In genomic region chr3:151926956-151927355, GRCh38 we compare ENCODE assay signal across 12 cellular contexts. TPM values are rescaled to one million over a fixed set of nuclear protein-coding genes. Genes with fewer than 3 reads are reported as not detected.
DNase-seq lines count a peak whose midpoint lies in the region; FAIRE-seq and TF ChIP-seq lines count a peak whose summit lies in the region.
"Had no signal": no experiment of that assay in that cellular context is flagged by ENCODE, and none has a peak within 500 bp of the region (broad histone marks: within the 10 kb centered on the region; RNA-seq: fewer than 3 reads in every experiment).

No MANE protein-coding gene starts in this region.

- H3K79me2 ChIP-seq in astrocyte (ENCODE audit: insufficient read depth, low read length) = no peaks in the 10 kb centered on the region

- FAIRE-seq in astrocyte (lab: Jason Lieb, UNC) = no peak

- H3K4me3 Mint-ChIP-seq in HFFc6 (peak overlapping the region; percentile 72), astrocyte (ENCODE audit: unreplicated experiment) (no peak overlapping the region)
- H3K4me3 Mint-ChIP-seq: activated B cell treated with CpG ODN at 0.5 μM for 24 hours; activated naive CD8-positive, alpha-beta T cell treated with anti-CD3 and anti-CD28 coated beads, Interleukin-2, amount 50 U/mL, for 24 hours had no signal

- H3K27ac Mint-ChIP-seq in HFFc6 = peak overlapping the region; percentile 97
- H3K27ac Mint-ChIP-seq in astrocyte (ENCODE audit: unreplicated experiment) = no peak overlapping the region
- H3K27ac Mint-ChIP-seq: activated B cell treated with CpG ODN at 0.5 μM for 24 hours; activated naive CD8-positive, alpha-beta T cell treated with anti-CD3 and anti-CD28 coated beads, Interleukin-2, amount 50 U/mL, for 24 hours had no signal

- CTCF ChIA-PET in HEK293T (lab: Yijun Ruan, JAX) = no interaction called here

- peak overlapping the region; percentile 72 for H3K4me2 ChIP-seq in astrocyte (ENCODE audit: low read length)

- DNase-seq in HFFc6 (peak; percentile 75), astrocyte (ENCODE audit: low read depth) (peak; percentile 85), fibroblast of villous mesenchyme (ENCODE audit: low read depth) (peak; percentile 88), vagina (ENCODE audit: extremely low spot score in 2 of 2) (no peak), midbrain (lab: John Stamatoyannopoulos, UW) (no peak), HEK293T (ENCODE audit: extremely low spot score) (no peak), SJCRH30 (no peak)
- DNase-seq: activated B cell treated with CpG ODN at 0.5 μM for 24 hours; activated naive CD8-positive, alpha-beta T cell treated with anti-CD3 and anti-CD28 coated beads, Interleukin-2, amount 50 U/mL, for 24 hours; DMS153; effector CD4-positive, alpha-beta T cell; right lobe of liver had no signal

- H3K27me3 ChIP-seq in astrocyte (ENCODE audit: insufficient read depth, low read length) = no peaks in the 10 kb centered on the region
- H3K27me3 ChIP-seq in vagina = no peaks in the 10 kb centered on the region
- no peaks in the 10 kb centered on the region for H3K27me3 ChIP-seq in SJCRH30
- H3K27me3 ChIP-seq: right lobe of liver had no signal

- H3K9me3 Mint-ChIP-seq in HFFc6 (no peaks in the 10 kb centered on the region), astrocyte (ENCODE audit: unreplicated experiment) (peaks cover 2% of the 10 kb centered on the region)
- H3K9me3 Mint-ChIP-seq: activated B cell treated with CpG ODN at 0.5 μM for 24 hours; activated naive CD8-positive, alpha-beta T cell treated with anti-CD3 and anti-CD28 coated beads, Interleukin-2, amount 50 U/mL, for 24 hours had no signal

- peak overlapping the region; percentile 19 for H3K9ac ChIP-seq in astrocyte (ENCODE audit: low read length)

- no peaks in the 10 kb centered on the region for H3K36me3 ChIP-seq in astrocyte (ENCODE audit: insufficient read depth, low read length)
- no peaks in the 10 kb centered on the region for H3K36me3 ChIP-seq in vagina
- no peaks in the 10 kb centered on the region for H3K36me3 ChIP-seq in SJCRH30
- H3K36me3 ChIP-seq: right lobe of liver had no signal

- TF ChIP-seq CTCF in HFFc6 (IDR thresholded peaks at IDR 0.05) (no peak), astrocyte (IDR thresholded peaks at IDR 0.05; ENCODE audit: insufficient read depth, low read depth, low read length) (no peak), fibroblast of villous mesenchyme (IDR thresholded peaks at IDR 0.05; ENCODE audit: insufficient read depth, low read depth, low read length) (no peak), vagina (IDR thresholded peaks at IDR 0.05) (no peak)

- no peak for TF ChIP-seq POLR2A in vagina (IDR thresholded peaks at IDR 0.05)

- no peaks in the 10 kb centered on the region for H3K36me3 Mint-ChIP-seq in HFFc6 (ENCODE audit: low read depth)
- H3K36me3 Mint-ChIP-seq in astrocyte (ENCODE audit: low read depth, unreplicated experiment) = no peaks in the 10 kb centered on the region

- POLR2A ChIA-PET in HEK293T (lab: Yijun Ruan, JAX) = no interaction called here

- H3K9me3 ChIP-seq in astrocyte (ENCODE audit: insufficient read depth, low read depth, low read length) (no peaks in the 10 kb centered on the region), vagina (no peaks in the 10 kb centered on the region), SJCRH30 (replicated peaks) (no peaks in the 10 kb centered on the region)
- H3K9me3 ChIP-seq: right lobe of liver had no signal

- intact Hi-C loops in vagina (cut with DNase I) = no loop called here

- H3K27ac ChIP-seq in astrocyte (ENCODE audit: low read depth, low read length) (peak overlapping the region; percentile 35), vagina (peak overlapping the region; percentile 62), SJCRH30 (no peak overlapping the region)
- H3K27ac ChIP-seq: right lobe of liver had no signal

- no peak overlapping the region for H3K4me3 ChIP-seq in astrocyte (ENCODE audit: insufficient read depth, low read depth, low read length)
- H3K4me3 ChIP-seq in fibroblast of villous mesenchyme (ENCODE audit: low read depth, low read length) = peak overlapping the region; percentile 13
- H3K4me3 ChIP-seq in vagina = no peak overlapping the region
- H3K4me3 ChIP-seq in SJCRH30 = no peak overlapping the region
- H3K4me3 ChIP-seq: right lobe of liver had no signal

- no peaks in the 10 kb centered on the region for H4K20me1 ChIP-seq in astrocyte (ENCODE audit: insufficient read depth, low read length)

- H2AFZ ChIP-seq in astrocyte (ENCODE audit: low read depth, low read length) = no peak overlapping the region

- H3K4me1 ChIP-seq in astrocyte (ENCODE audit: insufficient read depth, low read length) (peaks cover 33% of the 10 kb centered on the region), vagina (peaks cover 36% of the 10 kb centered on the region), SJCRH30 (no peaks in the 10 kb centered on the region)
- H3K4me1 ChIP-seq: right lobe of liver had no signal

- H3K4me1 Mint-ChIP-seq in HFFc6 (ENCODE audit: low read depth) (peaks cover 66% of the 10 kb centered on the region), astrocyte (ENCODE audit: low read depth, unreplicated experiment) (peaks cover 30% of the 10 kb centered on the region)
- H3K4me1 Mint-ChIP-seq: activated B cell treated with CpG ODN at 0.5 μM for 24 hours; activated naive CD8-positive, alpha-beta T cell treated with anti-CD3 and anti-CD28 coated beads, Interleukin-2, amount 50 U/mL, for 24 hours had no signal

- H3K27me3 Mint-ChIP-seq in HFFc6 (ENCODE audit: insufficient read depth) = no peaks in the 10 kb centered on the region
- H3K27me3 Mint-ChIP-seq in astrocyte (ENCODE audit: low read depth, unreplicated experiment) = no peaks in the 10 kb centered on the region
- H3K27me3 Mint-ChIP-seq: activated naive CD8-positive, alpha-beta T cell treated with anti-CD3 and anti-CD28 coated beads, Interleukin-2, amount 50 U/mL, for 24 hours had no signal

TF ChIP-seq in HEK293T, 16 proteins besides CTCF, POLR2A, EP300 and RAD21:
- TF ChIP-seq NFRKB (IDR thresholded peaks at IDR 0.05) = no peak
- no peak for TF ChIP-seq BHLHE40 (IDR thresholded peaks at IDR 0.05; ENCODE audit: borderline replicate concordance)
- TF ChIP-seq LEF1 (IDR thresholded peaks at IDR 0.05; ENCODE audit: borderline replicate concordance) = no peak
- TF ChIP-seq FOXK2 (IDR thresholded peaks at IDR 0.05) = no peak
- no peak for TF ChIP-seq ZNF384 (IDR thresholded peaks at IDR 0.05)
- TF ChIP-seq HDGF (IDR thresholded peaks at IDR 0.05; ENCODE audit: borderline replicate concordance) = no peak
- TF ChIP-seq SUZ12 (IDR thresholded peaks at IDR 0.05) = no peak
- no peak for TF ChIP-seq FOXA1 (IDR thresholded peaks at IDR 0.05)
- no peak for TF ChIP-seq ELF4 (IDR thresholded peaks at IDR 0.05)
- TF ChIP-seq TARDBP (IDR thresholded peaks at IDR 0.05) = no peak
- TF ChIP-seq CTBP1 (IDR thresholded peaks at IDR 0.05; ENCODE audit: borderline replicate concordance) = no peak
- no peak for TF ChIP-seq L3MBTL2 (conservative IDR thresholded peaks at IDR 0.05)
- no peak for TF ChIP-seq FOXM1 (IDR thresholded peaks at IDR 0.05; ENCODE audit: borderline replicate concordance)
- TF ChIP-seq PKNOX1 (IDR thresholded peaks at IDR 0.05) = no peak
- TF ChIP-seq ARNT (IDR thresholded peaks at IDR 0.05) = no peak
- TF ChIP-seq SP1 (IDR thresholded peaks at IDR 0.05) = no peak

RNA-seq across cellular contexts. Expression of gene SUCNR1, which starts 53.5 kb away (rescaled TPM):
- total RNA-seq in HFFc6 (2021; fragmentation: NEBNext Ultra II Directional; extraction: Animal tissue kit (Norgen Biotek cat#: 25700)) = not detected
- total RNA-seq in astrocyte (0.17 TPM in 1 of 2 replicates, not detected in the other), fibroblast of villous mesenchyme (0.32 and 0.43 TPM in 2 replicates), vagina (0.49 TPM)
- 0.41 and 0.61 TPM in 2 replicates for total RNA-seq in SJCRH30 (2014; rRNA removed; shearing (Covaris generic))
- total RNA-seq: activated B cell treated with CpG ODN at 0.5 μM for 24 hours had no signal

Comparison
In these comparisons a context has a peak if more than half of its experiments do, and no peak if none do; other contexts are left out.
1. DNase-seq: peak in HFFc6 (single experiment), astrocyte (single experiment) and fibroblast of villous mesenchyme (single experiment); none in vagina (0 of 2), midbrain (single experiment), HEK293T (single experiment) and SJCRH30 (0 of 2).